ENCODE assay signal across 8 cellular contexts in the genomic region with DNA sequence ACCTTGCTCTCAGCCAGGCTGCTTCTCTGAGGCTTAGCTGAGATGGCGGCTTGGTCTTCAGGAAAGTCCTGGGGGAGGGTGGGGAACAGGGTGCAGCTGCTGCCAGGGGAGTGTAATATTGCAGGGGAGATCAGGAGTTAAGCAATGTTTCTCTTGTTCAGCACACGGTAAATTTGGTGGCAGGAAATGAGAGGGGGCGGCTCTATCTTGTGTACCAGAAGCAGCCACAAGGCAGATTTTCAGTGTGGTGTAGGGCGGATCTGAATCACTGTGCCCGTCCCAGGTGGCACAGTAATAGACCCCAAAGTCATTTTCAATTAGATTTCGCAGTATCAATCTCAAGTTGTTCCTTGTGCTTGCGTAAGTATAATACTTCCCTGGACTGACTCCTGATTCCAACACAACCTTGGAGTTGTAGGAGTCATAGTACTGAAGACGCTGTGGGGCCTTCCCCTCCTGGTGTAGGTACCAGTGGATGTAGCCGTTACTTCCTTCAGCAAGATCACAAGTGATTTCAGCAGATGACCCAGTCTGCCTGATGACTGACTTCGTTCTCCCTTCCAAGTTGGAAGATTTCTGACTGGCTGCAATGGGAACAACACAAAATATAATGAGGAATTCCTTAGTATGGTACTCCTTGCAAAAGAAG.
A peak's percentile ranks its signal among the peaks of the same experiment; 100 is the strongest.
DNase-seq lines count a peak whose midpoint lies in the region; ATAC-seq lines count a peak whose summit lies in the region.
"Not testable (repeated sequence)": the region's sequence is repeated elsewhere in the genome, so short reads cannot be mapped to it uniquely, and the experiment has no call there.

No MANE protein-coding gene starts in this region.

- peak overlapping the region; percentile 92 for H3K27ac Mint-ChIP-seq in T-helper 2 cell treated with Interferon-gamma antibody and Interleukin-4, amounts not matched to agents 5 μg/mL and 100 μg/mL, for 36 hours
- H3K27ac Mint-ChIP-seq in effector memory CD8-positive, alpha-beta T cell: peak overlapping the region; percentile 92 to 94
- H3K27ac Mint-ChIP-seq in stimulated activated memory B cell treated with anti-CD40 and anti-IgM and Interleukin-4, amounts not matched to agents 10 μg/mL and 1 μg/mL and 100 μg/mL, for 72 hours: peak overlapping the region; percentile 83

- H3K9me3 Mint-ChIP-seq in T-helper 2 cell treated with Interferon-gamma antibody and Interleukin-4, amounts not matched to agents 5 μg/mL and 100 μg/mL, for 36 hours; activated T-cell treated with anti-CD3 and anti-CD28 coated beads, Interleukin-2, amount 50 U/mL, for 4 hours; effector memory CD8-positive, alpha-beta T cell; stimulated activated memory B cell treated with anti-CD40 and anti-IgM and Interleukin-4, amounts not matched to agents 10 μg/mL and 1 μg/mL and 100 μg/mL, for 72 hours: not testable (repeated sequence)

- peak overlapping the region; percentile 22; the same call in 1 of the 2 replicates for H3K4me3 ChIP-seq in GM08714 (ENCODE audit: low read length)

- H3K4me3 Mint-ChIP-seq in T-helper 2 cell treated with Interferon-gamma antibody and Interleukin-4, amounts not matched to agents 5 μg/mL and 100 μg/mL, for 36 hours: peak overlapping the region; percentile 89
- peak overlapping the region; percentile 76 for H3K4me3 Mint-ChIP-seq in activated T-cell treated with anti-CD3 and anti-CD28 coated beads, Interleukin-2, amount 50 U/mL, for 4 hours
- peak overlapping the region; percentile 93 to 95 for H3K4me3 Mint-ChIP-seq in effector memory CD8-positive, alpha-beta T cell
- H3K4me3 Mint-ChIP-seq in stimulated activated memory B cell treated with anti-CD40 and anti-IgM and Interleukin-4, amounts not matched to agents 10 μg/mL and 1 μg/mL and 100 μg/mL, for 72 hours: peak overlapping the region; percentile 68

- H3K4me1 Mint-ChIP-seq in T-helper 2 cell treated with Interferon-gamma antibody and Interleukin-4, amounts not matched to agents 5 μg/mL and 100 μg/mL, for 36 hours (ENCODE audit: low read depth): peaks cover 54% of the 10 kb centered on the region
- peaks cover 77% of the 10 kb centered on the region for H3K4me1 Mint-ChIP-seq in activated T-cell treated with anti-CD3 and anti-CD28 coated beads, Interleukin-2, amount 50 U/mL, for 4 hours (ENCODE audit: low read depth)
- H3K4me1 Mint-ChIP-seq in effector memory CD8-positive, alpha-beta T cell (ENCODE audit: low read depth in 2 of 2): peaks cover 53 to 58% of the 10 kb centered on the region in 2 donors
- H3K4me1 Mint-ChIP-seq in stimulated activated memory B cell treated with anti-CD40 and anti-IgM and Interleukin-4, amounts not matched to agents 10 μg/mL and 1 μg/mL and 100 μg/mL, for 72 hours: peaks cover 59% of the 10 kb centered on the region

- peak; percentile 43 for DNase-seq in KG1 (lab: John Stamatoyannopoulos, UW)
- peak; percentile 60 for DNase-seq in T-helper 2 cell treated with Interferon-gamma antibody and Interleukin-4, amounts not matched to agents 5 μg/mL and 100 μg/mL, for 36 hours (ENCODE audit: low spot score)
- peak; percentile 41 for DNase-seq in activated T-cell treated with anti-CD3 and anti-CD28 coated beads, Interleukin-2, amount 50 U/mL, for 4 hours
- peak in 2 of 3 experiments; percentile 39 to 41 for DNase-seq in effector memory CD8-positive, alpha-beta T cell

- H3K36me3 Mint-ChIP-seq in T-helper 2 cell treated with Interferon-gamma antibody and Interleukin-4, amounts not matched to agents 5 μg/mL and 100 μg/mL, for 36 hours (ENCODE audit: low read depth): peaks cover 43% of the 10 kb centered on the region
- H3K36me3 Mint-ChIP-seq in activated T-cell treated with anti-CD3 and anti-CD28 coated beads, Interleukin-2, amount 50 U/mL, for 4 hours (ENCODE audit: insufficient read depth); stimulated activated memory B cell treated with anti-CD40 and anti-IgM and Interleukin-4, amounts not matched to agents 10 μg/mL and 1 μg/mL and 100 μg/mL, for 72 hours: not testable (repeated sequence)
- peaks cover 38% of the 10 kb centered on the region for H3K36me3 Mint-ChIP-seq in effector memory CD8-positive, alpha-beta T cell (ENCODE audit: insufficient read depth)

- ATAC-seq in GM19372 (IDR thresholded peaks at IDR 0.05; ENCODE audit: low read depth, unreplicated experiment) (peak; percentile 41), HG02885 (IDR thresholded peaks at IDR 0.05; ENCODE audit: poor library complexity, unreplicated experiment) (peak; percentile 25)
- peak; percentile 32 to 36 for ATAC-seq in activated T-cell treated with anti-CD3 and anti-CD28 coated beads, Interleukin-2, amount 50 U/mL, for 4 hours
- peak; percentile 57 for ATAC-seq in effector memory CD8-positive, alpha-beta T cell (replicated peaks)
- peak; percentile 60 for ATAC-seq in stimulated activated memory B cell treated with anti-CD40 and anti-IgM and Interleukin-4, amounts not matched to agents 10 μg/mL and 1 μg/mL and 100 μg/mL, for 72 hours

- H3K27me3 Mint-ChIP-seq in T-helper 2 cell treated with Interferon-gamma antibody and Interleukin-4, amounts not matched to agents 5 μg/mL and 100 μg/mL, for 36 hours (ENCODE audit: low read depth); activated T-cell treated with anti-CD3 and anti-CD28 coated beads, Interleukin-2, amount 50 U/mL, for 4 hours (ENCODE audit: low read depth); effector memory CD8-positive, alpha-beta T cell; stimulated activated memory B cell treated with anti-CD40 and anti-IgM and Interleukin-4, amounts not matched to agents 10 μg/mL and 1 μg/mL and 100 μg/mL, for 72 hours: not testable (repeated sequence)

Comparison
In these comparisons a context has a peak if more than half of its experiments do, and no peak if none do; other contexts are left out.
1. Peak in every context shown above with its lines: DNase-seq, ATAC-seq and H3K4me3 ChIP-seq.